34 cellular contexts compared by ENCODE assay signal in the genomic region with DNA sequence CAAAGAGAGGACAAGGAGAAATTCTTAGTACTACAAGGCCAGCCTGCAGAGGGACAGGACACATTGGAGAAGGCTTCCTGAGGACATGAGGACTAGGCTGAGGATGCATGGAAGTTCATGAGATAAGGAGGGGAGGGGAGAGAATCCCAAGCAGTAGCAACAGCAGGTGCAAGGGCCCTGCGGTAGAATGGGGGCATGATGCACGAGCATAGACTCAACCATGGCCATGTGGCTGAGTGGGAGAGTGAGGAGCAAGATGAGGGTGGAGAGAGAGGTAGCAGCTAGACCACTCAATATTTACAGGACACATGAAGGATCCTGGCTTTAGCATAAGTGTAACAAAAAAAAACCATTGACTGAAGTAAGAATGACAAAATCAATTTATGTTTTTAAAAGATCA.
"Had no signal": no experiment of that assay in that cellular context is flagged by ENCODE, and none has a peak within 500 bp of the region (broad histone marks: within the 10 kb centered on the region; RNA-seq: fewer than 3 reads in every experiment).

No MANE protein-coding gene starts in this region.

- H3K27me3 ChIP-seq: adrenal gland, body of pancreas, brain microvascular endothelial cell, breast epithelium had no signal

- H3K9me3 ChIP-seq: adrenal gland, body of pancreas, breast epithelium had no signal

- H3K36me3 ChIP-seq: adrenal gland, brain microvascular endothelial cell, breast epithelium had no signal

- H3K4me3 Mint-ChIP-seq: activated CD4-positive, alpha-beta memory T cell treated with anti-CD3 and anti-CD28 coated beads for 36 hours; activated CD4-positive, alpha-beta T cell treated with anti-CD3 and anti-CD28 coated beads, Interleukin-2, amount 10 ng/mL, durations not matched to agents 24 days and 14 days; activated CD8-positive, alpha-beta T cell treated with anti-CD3 and anti-CD28 coated beads for 36 hours; activated naive CD4-positive, alpha-beta T cell treated with anti-CD3 and anti-CD28 coated beads for 36 hours; activated naive CD8-positive, alpha-beta T cell treated with anti-CD3 and anti-CD28 coated beads for 36 hours; activated T-cell treated with anti-CD3 and anti-CD28 coated beads, Interleukin-2, amount 50 U/mL, for 4 hours; activated T-cell treated with anti-CD3 and anti-CD28 coated beads, Interleukin-2, amount 50 U/mL, for 72 hours; activated T-helper 1 cell treated with anti-CD3 and anti-CD28 coated beads, Interleukin-12 subunit alpha, Interleukin-12 subunit beta, Interleukin-2, Interleukin-4 antibody, amounts not matched to agents 30 ng/mL and 10 ng/mL and 1 ng/mL, durations not matched to agents 14 hours and 24 hours and 36 hours; activated T-helper 17 cell treated with anti-CD3 and anti-CD28 coated beads, Interleukin-2, amount 50 U/mL, for 72 hours; T-helper 1 cell treated with Interleukin-12 subunit alpha and Interleukin-12 subunit beta and Interleukin-4 antibody, amounts not matched to agents 30 μg/mL and 1 μg/mL, for 36 hours; T-helper 2 cell treated with Interferon-gamma antibody and Interleukin-4, amounts not matched to agents 5 μg/mL and 100 μg/mL, for 36 hours had no signal

- H3K4me3 ChIP-seq: adrenal gland, body of pancreas, breast epithelium had no signal

- H3K4me1 ChIP-seq: adrenal gland, body of pancreas, breast epithelium had no signal

- H3K27me3 Mint-ChIP-seq: activated CD4-positive, alpha-beta memory T cell treated with anti-CD3 and anti-CD28 coated beads for 36 hours had no signal

- H3K27ac Mint-ChIP-seq: activated CD4-positive, alpha-beta memory T cell treated with anti-CD3 and anti-CD28 coated beads for 36 hours; activated CD4-positive, alpha-beta T cell treated with anti-CD3 and anti-CD28 coated beads, Interleukin-2, amount 10 ng/mL, durations not matched to agents 24 days and 14 days; activated CD8-positive, alpha-beta T cell treated with anti-CD3 and anti-CD28 coated beads for 36 hours; activated naive CD4-positive, alpha-beta T cell treated with anti-CD3 and anti-CD28 coated beads for 36 hours; activated naive CD4-positive, alpha-beta T cell treated with anti-CD3 and anti-CD28 coated beads, Interleukin-2, amount 50 U/mL, for 72 hours; activated naive CD8-positive, alpha-beta T cell treated with anti-CD3 and anti-CD28 coated beads for 36 hours; activated T-cell treated with anti-CD3 and anti-CD28 coated beads, Interleukin-2, amount 50 U/mL, for 72 hours; activated T-helper 1 cell treated with anti-CD3 and anti-CD28 coated beads, Interleukin-12 subunit alpha, Interleukin-12 subunit beta, Interleukin-2, Interleukin-4 antibody, amounts not matched to agents 30 ng/mL and 10 ng/mL and 1 ng/mL, durations not matched to agents 14 hours and 24 hours and 36 hours; activated T-helper 17 cell treated with anti-CD3 and anti-CD28 coated beads, Interleukin-2, amount 50 U/mL, for 72 hours; T-helper 1 cell treated with Interleukin-12 subunit alpha and Interleukin-12 subunit beta and Interleukin-4 antibody, amounts not matched to agents 30 μg/mL and 1 μg/mL, for 36 hours; T-helper 2 cell treated with Interferon-gamma antibody and Interleukin-4, amounts not matched to agents 5 μg/mL and 100 μg/mL, for 36 hours had no signal

- DNase-seq: activated CD4-positive, alpha-beta memory T cell treated with anti-CD3 and anti-CD28 coated beads for 36 hours; activated CD4-positive, alpha-beta T cell treated with anti-CD3 and anti-CD28 coated beads for 4 hours; activated CD4-positive, alpha-beta T cell treated with anti-CD3 and anti-CD28 coated beads, Interleukin-2, amount 10 ng/mL, durations not matched to agents 24 days and 14 days; activated CD4-positive, alpha-beta T cell treated with anti-CD3 and anti-CD28 coated beads, Interleukin-2, amount 50 U/mL, for 1 hour; activated CD4-positive, alpha-beta T cell treated with anti-CD3 and anti-CD28 coated beads, Interleukin-2, amount 50 U/mL, for 4 hours; activated CD4-positive, CD25-positive, alpha-beta regulatory T cell; activated CD8-positive, alpha-beta memory T cell treated with anti-CD3 and anti-CD28 coated beads, Interleukin-2, amount 50 U/mL, for 4 hours; activated CD8-positive, alpha-beta T cell treated with anti-CD3 and anti-CD28 coated beads for 36 hours; activated effector memory CD4-positive, alpha-beta T cell treated with anti-CD3 and anti-CD28 coated beads, Interleukin-2, amount 50 U/mL, for 16 hours; activated gamma-delta T cell treated with Interleukin-2 at 50 U/mL for 16 hours; activated naive CD4-positive, alpha-beta T cell; activated naive CD4-positive, alpha-beta T cell treated with anti-CD3 and anti-CD28 coated beads for 36 hours; activated naive CD4-positive, alpha-beta T cell treated with anti-CD3 and anti-CD28 coated beads, Interleukin-2, amount 50 U/mL, for 16 hours; activated naive CD8-positive, alpha-beta T cell treated with anti-CD3 and anti-CD28 coated beads for 36 hours; activated T-cell treated with anti-CD3 and anti-CD28 coated beads for 4 hours; activated T-cell treated with anti-CD3 and anti-CD28 coated beads, Interleukin-2, amount 50 U/mL, for 1 hour; activated T-cell treated with anti-CD3 and anti-CD28 coated beads, Interleukin-2, amount 50 U/mL, for 4 hours; activated T-cell treated with anti-CD3 and anti-CD28 coated beads, Interleukin-2, amount 50 U/mL, for 72 hours; adrenal gland; amniotic stem cell; aorta; body of pancreas; brain microvascular endothelial cell; central memory CD4-positive, alpha-beta T cell; T-helper 1 cell; T-helper 2 cell; T-helper 9 cell had no signal

- H3K9me3 Mint-ChIP-seq: activated CD4-positive, alpha-beta memory T cell treated with anti-CD3 and anti-CD28 coated beads for 36 hours; activated CD4-positive, alpha-beta T cell treated with anti-CD3 and anti-CD28 coated beads, Interleukin-2, amount 10 ng/mL, durations not matched to agents 24 days and 14 days; activated CD8-positive, alpha-beta T cell treated with anti-CD3 and anti-CD28 coated beads for 36 hours; activated naive CD4-positive, alpha-beta T cell treated with anti-CD3 and anti-CD28 coated beads for 36 hours; activated naive CD4-positive, alpha-beta T cell treated with anti-CD3 and anti-CD28 coated beads, Interleukin-2, amount 50 U/mL, for 72 hours; activated T-cell treated with anti-CD3 and anti-CD28 coated beads, Interleukin-2, amount 50 U/mL, for 4 hours; activated T-helper 1 cell treated with anti-CD3 and anti-CD28 coated beads, Interleukin-12 subunit alpha, Interleukin-12 subunit beta, Interleukin-2, Interleukin-4 antibody, amounts not matched to agents 30 ng/mL and 10 ng/mL and 1 ng/mL, durations not matched to agents 14 hours and 24 hours and 36 hours; activated T-helper 17 cell treated with anti-CD3 and anti-CD28 coated beads, Interleukin-2, amount 50 U/mL, for 72 hours; T-helper 1 cell treated with Interleukin-12 subunit alpha and Interleukin-12 subunit beta and Interleukin-4 antibody, amounts not matched to agents 30 μg/mL and 1 μg/mL, for 36 hours; T-helper 2 cell treated with Interferon-gamma antibody and Interleukin-4, amounts not matched to agents 5 μg/mL and 100 μg/mL, for 36 hours had no signal

- H3K36me3 Mint-ChIP-seq: activated CD4-positive, alpha-beta memory T cell treated with anti-CD3 and anti-CD28 coated beads for 36 hours; activated naive CD4-positive, alpha-beta T cell treated with anti-CD3 and anti-CD28 coated beads, Interleukin-2, amount 50 U/mL, for 72 hours had no signal

- ATAC-seq: activated CD4-positive, CD25-positive, alpha-beta regulatory T cell treated with anti-CD3 and anti-CD28 coated beads, Interleukin-2, amount 50 U/mL, for 24 hours; activated CD8-positive, alpha-beta T cell treated with anti-CD3 and anti-CD28 coated beads for 36 hours; activated naive CD4-positive, alpha-beta T cell treated with anti-CD3 and anti-CD28 coated beads, Interleukin-2, amount 50 U/mL, for 72 hours; activated T-cell treated with anti-CD3 and anti-CD28 coated beads, Interleukin-2, amount 50 U/mL, for 4 hours; activated T-cell treated with anti-CD3 and anti-CD28 coated beads, Interleukin-2, amount 50 U/mL, for 72 hours; activated T-helper 17 cell treated with anti-CD3 and anti-CD28 coated beads, Interleukin-2, amount 50 U/mL, for 72 hours; body of pancreas had no signal
